ENCODE assay signal across 1 cellular context in genomic region chr2:69741281-69742169, GRCh38.
A peak's percentile ranks its signal among the peaks of the same experiment; 100 is the strongest.
TF ChIP-seq lines count a peak whose summit lies in the region.

ANXA4 (plus strand) TSS chr2:69742134; CDS start chr2:69781566, 39,432 bp downstream.

TF ChIP-seq in HepG2, 621 proteins besides CTCF, POLR2A, EP300 and RAD21 (continued from another document and continues in another):
- TF ChIP-seq, protein P1, sequence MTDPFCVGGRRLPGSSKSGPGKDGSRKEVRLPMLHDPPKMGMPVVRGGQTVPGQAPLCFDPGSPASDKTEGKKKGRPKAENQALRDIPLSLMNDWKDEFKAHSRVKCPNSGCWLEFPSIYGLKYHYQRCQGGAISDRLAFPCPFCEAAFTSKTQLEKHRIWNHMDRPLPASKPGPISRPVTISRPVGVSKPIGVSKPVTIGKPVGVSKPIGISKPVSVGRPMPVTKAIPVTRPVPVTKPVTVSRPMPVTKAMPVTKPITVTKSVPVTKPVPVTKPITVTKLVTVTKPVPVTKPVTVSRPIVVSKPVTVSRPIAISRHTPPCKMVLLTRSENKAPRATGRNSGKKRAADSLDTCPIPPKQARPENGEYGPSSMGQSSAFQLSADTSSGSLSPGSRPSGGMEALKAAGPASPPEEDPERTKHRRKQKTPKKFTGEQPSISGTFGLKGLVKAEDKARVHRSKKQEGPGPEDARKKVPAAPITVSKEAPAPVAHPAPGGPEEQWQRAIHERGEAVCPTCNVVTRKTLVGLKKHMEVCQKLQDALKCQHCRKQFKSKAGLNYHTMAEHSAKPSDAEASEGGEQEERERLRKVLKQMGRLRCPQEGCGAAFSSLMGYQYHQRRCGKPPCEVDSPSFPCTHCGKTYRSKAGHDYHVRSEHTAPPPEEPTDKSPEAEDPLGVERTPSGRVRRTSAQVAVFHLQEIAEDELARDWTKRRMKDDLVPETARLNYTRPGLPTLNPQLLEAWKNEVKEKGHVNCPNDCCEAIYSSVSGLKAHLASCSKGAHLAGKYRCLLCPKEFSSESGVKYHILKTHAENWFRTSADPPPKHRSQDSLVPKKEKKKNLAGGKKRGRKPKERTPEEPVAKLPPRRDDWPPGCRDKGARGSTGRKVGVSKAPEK (CRISPR knock-in tag; IDR thresholded peaks at IDR 0.05; ENCODE audit: borderline replicate concordance) = no peak
- TF ChIP-seq SRSF9 (IDR thresholded peaks at IDR 0.05; ENCODE audit: borderline replicate concordance, insufficient read depth, low read depth, low read length, poor library complexity, severe bottlenecking) (no peak), ZNF260 (CRISPR knock-in tag; IDR thresholded peaks at IDR 0.05; ENCODE audit: borderline replicate concordance, low read depth) (no peak), KLF12 (CRISPR knock-in tag; IDR thresholded peaks at IDR 0.05; ENCODE audit: borderline replicate concordance) (peak; percentile 90; the same call in 1 of the 2 replicates), ZNF501 (CRISPR knock-in tag; IDR thresholded peaks at IDR 0.05) (peak; percentile 88), ZNF782 (CRISPR knock-in tag; IDR thresholded peaks at IDR 0.05; ENCODE audit: borderline replicate concordance) (0 out of 2 replicates have a peak, but pooled peaks have one; percentile 2), ZNF510 (CRISPR knock-in tag; IDR thresholded peaks at IDR 0.05; ENCODE audit: low read depth) (peak; percentile 87; the same call in 1 of the 2 replicates), POLR2AphosphoS2 (IDR thresholded peaks at IDR 0.05; ENCODE audit: low read depth, low read length) (no peak), TOPORS (CRISPR knock-in tag; IDR thresholded peaks at IDR 0.05) (no peak; the same call in 1 of the 2 replicates), ADNP (CRISPR knock-in tag; IDR thresholded peaks at IDR 0.05) (no peak), FUBP1 (CRISPR knock-in tag; IDR thresholded peaks at IDR 0.05; ENCODE audit: borderline replicate concordance) (no peak; the same call in 1 of the 2 replicates), ZNF235 (CRISPR knock-in tag; IDR thresholded peaks at IDR 0.05; ENCODE audit: borderline replicate concordance) (peak; percentile 65; the same call in 1 of the 2 replicates), ZFP36L2 (CRISPR knock-in tag; IDR thresholded peaks at IDR 0.05) (0 out of 2 replicates have a peak, but pooled peaks have one; percentile 48), MAFG (CRISPR knock-in tag; IDR thresholded peaks at IDR 0.05) (no peak), KLF9 (CRISPR knock-in tag; IDR thresholded peaks at IDR 0.05; ENCODE audit: low read depth) (no peak; the same call in 1 of the 2 replicates), ZNF263 (CRISPR knock-in tag; IDR thresholded peaks at IDR 0.05) (no peak; the same call in 1 of the 2 replicates), SNAPC4 (CRISPR knock-in tag; IDR thresholded peaks at IDR 0.05) (peak; percentile 83; the same call in 1 of the 2 replicates), ZKSCAN8 (CRISPR knock-in tag; IDR thresholded peaks at IDR 0.05; ENCODE audit: borderline replicate concordance) (no peak), ZNF207 (IDR thresholded peaks at IDR 0.05; ENCODE audit: borderline replicate concordance) (no peak), MAFK (conservative IDR thresholded peaks at IDR 0.05 in 1 of 2, IDR thresholded peaks at IDR 0.05 in 1 of 2; ENCODE audit: low read length in 2 of 2) (no peak), TCF7L2 (IDR thresholded peaks at IDR 0.05; ENCODE audit: low read depth, low read length) (no peak), GABPB1 (CRISPR knock-in tag; IDR thresholded peaks at IDR 0.05) (peak; percentile 90), CHD2 (IDR thresholded peaks at IDR 0.05; ENCODE audit: low read depth, low read length) (no peak), RAD51 (IDR thresholded peaks at IDR 0.05; ENCODE audit: borderline replicate concordance) (no peak), ZBTB38 (CRISPR knock-in tag; IDR thresholded peaks at IDR 0.05) (peak; percentile 84; the same call in 1 of the 2 replicates), NFRKB (IDR thresholded peaks at IDR 0.05) (no peak), PRPF4 (IDR thresholded peaks at IDR 0.05; ENCODE audit: low read depth, low read length, poor library complexity, severe bottlenecking) (no peak), ZSCAN9 (CRISPR knock-in tag; IDR thresholded peaks at IDR 0.05; ENCODE audit: borderline replicate concordance) (peak; percentile 20; the same call in 1 of the 2 replicates), ZNF282 (IDR thresholded peaks at IDR 0.05; ENCODE audit: partially characterized antibody) (no peak), KLF11 (CRISPR knock-in tag; IDR thresholded peaks at IDR 0.05) (no peak; the same call in none of the 2 replicates), TAF15 (IDR thresholded peaks at IDR 0.05; ENCODE audit: low read depth, low read length, poor library complexity, severe bottlenecking) (no peak), AHR (CRISPR knock-in tag; IDR thresholded peaks at IDR 0.05) (no peak; the same call in 1 of the 2 replicates), ZSCAN25 (CRISPR knock-in tag; IDR thresholded peaks at IDR 0.05) (peak; percentile 3; the same call in 1 of the 2 replicates), ESRRA (CRISPR knock-in tag; IDR thresholded peaks at IDR 0.05; ENCODE audit: low read depth) (peak; percentile 74), ZNF7 (CRISPR knock-in tag; IDR thresholded peaks at IDR 0.05) (no peak), TCF12 (IDR thresholded peaks at IDR 0.05) (no peak), TCF12 (CRISPR knock-in tag; IDR thresholded peaks at IDR 0.05) (peak; percentile 88), ZBTB25 (CRISPR knock-in tag; IDR thresholded peaks at IDR 0.05) (peak; percentile 68; the same call in 1 of the 2 replicates), ZFP41 (CRISPR knock-in tag; IDR thresholded peaks at IDR 0.05; ENCODE audit: borderline replicate concordance) (peak; percentile 71; the same call in 1 of the 2 replicates), ZNF776 (CRISPR knock-in tag; IDR thresholded peaks at IDR 0.05) (peak; percentile 92), SMAD9 (CRISPR knock-in tag; IDR thresholded peaks at IDR 0.05) (peak; percentile 90; the same call in 1 of the 2 replicates), MIER3 (CRISPR knock-in tag; IDR thresholded peaks at IDR 0.05; ENCODE audit: borderline replicate concordance) (peak; percentile 41; the same call in 1 of the 2 replicates)
- TF ChIP-seq, protein P2, sequence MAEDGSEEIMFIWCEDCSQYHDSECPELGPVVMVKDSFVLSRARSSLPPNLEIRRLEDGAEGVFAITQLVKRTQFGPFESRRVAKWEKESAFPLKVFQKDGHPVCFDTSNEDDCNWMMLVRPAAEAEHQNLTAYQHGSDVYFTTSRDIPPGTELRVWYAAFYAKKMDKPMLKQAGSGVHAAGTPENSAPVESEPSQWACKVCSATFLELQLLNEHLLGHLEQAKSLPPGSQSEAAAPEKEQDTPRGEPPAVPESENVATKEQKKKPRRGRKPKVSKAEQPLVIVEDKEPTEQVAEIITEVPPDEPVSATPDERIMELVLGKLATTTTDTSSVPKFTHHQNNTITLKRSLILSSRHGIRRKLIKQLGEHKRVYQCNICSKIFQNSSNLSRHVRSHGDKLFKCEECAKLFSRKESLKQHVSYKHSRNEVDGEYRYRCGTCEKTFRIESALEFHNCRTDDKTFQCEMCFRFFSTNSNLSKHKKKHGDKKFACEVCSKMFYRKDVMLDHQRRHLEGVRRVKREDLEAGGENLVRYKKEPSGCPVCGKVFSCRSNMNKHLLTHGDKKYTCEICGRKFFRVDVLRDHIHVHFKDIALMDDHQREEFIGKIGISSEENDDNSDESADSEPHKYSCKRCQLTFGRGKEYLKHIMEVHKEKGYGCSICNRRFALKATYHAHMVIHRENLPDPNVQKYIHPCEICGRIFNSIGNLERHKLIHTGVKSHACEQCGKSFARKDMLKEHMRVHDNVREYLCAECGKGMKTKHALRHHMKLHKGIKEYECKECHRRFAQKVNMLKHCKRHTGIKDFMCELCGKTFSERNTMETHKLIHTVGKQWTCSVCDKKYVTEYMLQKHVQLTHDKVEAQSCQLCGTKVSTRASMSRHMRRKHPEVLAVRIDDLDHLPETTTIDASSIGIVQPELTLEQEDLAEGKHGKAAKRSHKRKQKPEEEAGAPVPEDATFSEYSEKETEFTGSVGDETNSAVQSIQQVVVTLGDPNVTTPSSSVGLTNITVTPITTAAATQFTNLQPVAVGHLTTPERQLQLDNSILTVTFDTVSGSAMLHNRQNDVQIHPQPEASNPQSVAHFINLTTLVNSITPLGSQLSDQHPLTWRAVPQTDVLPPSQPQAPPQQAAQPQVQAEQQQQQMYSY (CRISPR knock-in tag; IDR thresholded peaks at IDR 0.05) = peak; percentile 68; the same call in 1 of the 2 replicates
- TF ChIP-seq, protein P3, sequence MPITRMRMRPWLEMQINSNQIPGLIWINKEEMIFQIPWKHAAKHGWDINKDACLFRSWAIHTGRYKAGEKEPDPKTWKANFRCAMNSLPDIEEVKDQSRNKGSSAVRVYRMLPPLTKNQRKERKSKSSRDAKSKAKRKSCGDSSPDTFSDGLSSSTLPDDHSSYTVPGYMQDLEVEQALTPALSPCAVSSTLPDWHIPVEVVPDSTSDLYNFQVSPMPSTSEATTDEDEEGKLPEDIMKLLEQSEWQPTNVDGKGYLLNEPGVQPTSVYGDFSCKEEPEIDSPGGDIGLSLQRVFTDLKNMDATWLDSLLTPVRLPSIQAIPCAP (CRISPR knock-in tag; IDR thresholded peaks at IDR 0.05; ENCODE audit: low read depth) = 0 out of 2 replicates have a peak, but pooled peaks have one; percentile 59
- TF ChIP-seq, protein P4, sequence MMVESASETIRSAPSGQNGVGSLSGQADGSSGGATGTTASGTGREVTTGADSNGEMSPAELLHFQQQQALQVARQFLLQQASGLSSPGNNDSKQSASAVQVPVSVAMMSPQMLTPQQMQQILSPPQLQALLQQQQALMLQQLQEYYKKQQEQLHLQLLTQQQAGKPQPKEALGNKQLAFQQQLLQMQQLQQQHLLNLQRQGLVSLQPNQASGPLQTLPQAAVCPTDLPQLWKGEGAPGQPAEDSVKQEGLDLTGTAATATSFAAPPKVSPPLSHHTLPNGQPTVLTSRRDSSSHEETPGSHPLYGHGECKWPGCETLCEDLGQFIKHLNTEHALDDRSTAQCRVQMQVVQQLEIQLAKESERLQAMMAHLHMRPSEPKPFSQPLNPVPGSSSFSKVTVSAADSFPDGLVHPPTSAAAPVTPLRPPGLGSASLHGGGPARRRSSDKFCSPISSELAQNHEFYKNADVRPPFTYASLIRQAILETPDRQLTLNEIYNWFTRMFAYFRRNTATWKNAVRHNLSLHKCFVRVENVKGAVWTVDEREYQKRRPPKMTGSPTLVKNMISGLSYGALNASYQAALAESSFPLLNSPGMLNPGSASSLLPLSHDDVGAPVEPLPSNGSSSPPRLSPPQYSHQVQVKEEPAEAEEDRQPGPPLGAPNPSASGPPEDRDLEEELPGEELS (CRISPR knock-in tag; IDR thresholded peaks at IDR 0.05) = peak; percentile 54; the same call in 1 of the 2 replicates
- TF ChIP-seq, protein P5, sequence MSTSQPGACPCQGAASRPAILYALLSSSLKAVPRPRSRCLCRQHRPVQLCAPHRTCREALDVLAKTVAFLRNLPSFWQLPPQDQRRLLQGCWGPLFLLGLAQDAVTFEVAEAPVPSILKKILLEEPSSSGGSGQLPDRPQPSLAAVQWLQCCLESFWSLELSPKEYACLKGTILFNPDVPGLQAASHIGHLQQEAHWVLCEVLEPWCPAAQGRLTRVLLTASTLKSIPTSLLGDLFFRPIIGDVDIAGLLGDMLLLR (CRISPR knock-in tag; IDR thresholded peaks at IDR 0.05) = peak; percentile 83
